In genomic region chr7:27097686-27098492, GRCh38 we compare ENCODE assay signal across 8 cellular contexts. TPM values are rescaled to one million over a fixed set of nuclear protein-coding genes. Genes with fewer than 3 reads are reported as not detected.
DNase-seq lines count a peak whose midpoint lies in the region; TF ChIP-seq lines count a peak whose summit lies in the region.

No MANE protein-coding gene starts in this region.

- H3K36me3 ChIP-seq in ACC112 (ENCODE audit: insufficient read depth, low read length): no peaks in the 10 kb centered on the region
- no peaks in the 10 kb centered on the region for H3K36me3 ChIP-seq in effector memory CD4-positive, alpha-beta T cell (ENCODE audit: control insufficient read depth, insufficient read depth, low read length)

- H3K4me1 ChIP-seq in ACC112 (ENCODE audit: control insufficient read depth, insufficient read depth, low read length, unreplicated experiment): peaks cover 10% of the 10 kb centered on the region
- H3K4me1 ChIP-seq in effector memory CD4-positive, alpha-beta T cell (ENCODE audit: control insufficient read depth, insufficient read depth, low read length, poor library complexity, severe bottlenecking): peaks cover 24% of the 10 kb centered on the region

- no peak for TF ChIP-seq CTCF in coronary artery (IDR thresholded peaks at IDR 0.05)

- H3K4me3 ChIP-seq in ACC112 (ENCODE audit: low read depth, low read length): peak overlapping the region; percentile 81
- peak overlapping the region; percentile 86 for H3K4me3 ChIP-seq in coronary artery
- no peak overlapping the region for H3K4me3 ChIP-seq in effector memory CD4-positive, alpha-beta T cell (ENCODE audit: insufficient read depth, low read depth, low read length, poor library complexity, severe bottlenecking)

- no peak overlapping the region for H3K27ac ChIP-seq in ACC112 (ENCODE audit: low read depth, low read length)
- H3K27ac ChIP-seq in coronary artery: peak overlapping the region in 1 of 2 donors; percentile 40
- no peak overlapping the region for H3K27ac ChIP-seq in effector memory CD4-positive, alpha-beta T cell (ENCODE audit: insufficient read depth, low read length, poor library complexity, severe bottlenecking)

- DNase-seq in M059J (ENCODE audit: low read depth) (peak; percentile 56), coronary artery (ENCODE audit: low spot score) (no peak), myocyte (ENCODE audit: low read depth) (peak; percentile 22), NCI-H2029 (lab: John Stamatoyannopoulos, UW) (no peak), anterior cingulate cortex (lab: John Stamatoyannopoulos, UW) (no peak)
- no peak for DNase-seq in effector memory CD4-positive, alpha-beta T cell
- no peak for DNase-seq in effector CD8-positive, alpha-beta T cell (lab: John Stamatoyannopoulos, UW)

- no peaks in the 10 kb centered on the region for H3K9me3 ChIP-seq in effector memory CD4-positive, alpha-beta T cell (ENCODE audit: control insufficient read depth, low read length)

- no peak overlapping the region for H2AFZ ChIP-seq in ACC112 (ENCODE audit: low read length, unreplicated experiment)

- peaks cover 99% of the 10 kb centered on the region for H3K27me3 ChIP-seq in ACC112 (ENCODE audit: insufficient read depth, low read length)
- peaks cover 16% of the 10 kb centered on the region for H3K27me3 ChIP-seq in effector memory CD4-positive, alpha-beta T cell (replicated peaks; ENCODE audit: control insufficient read depth, insufficient read depth, low read length, poor library complexity, severe bottlenecking)

- no peaks in the 10 kb centered on the region for H3K79me2 ChIP-seq in ACC112 (ENCODE audit: control insufficient read depth, insufficient read depth, low read length, unreplicated experiment)

RNA-seq across cellular contexts. Expression of gene HOXA1, which starts 2.1 kb away (rescaled TPM):
- total RNA-seq in M059J (2014; rRNA removed; shearing (Covaris generic)): 8.2 and 9.1 TPM in 2 replicates
- total RNA-seq in myocyte: 4.5 and 5.5 TPM in 2 replicates
- polyA plus RNA-seq in myocyte (2012): 3.3 TPM

RNA-seq across cellular contexts. Expression of gene HOXA2, which starts 4.6 kb away (rescaled TPM):
- 1.7 and 2.2 TPM in 2 replicates for total RNA-seq in M059J (2014; rRNA removed; shearing (Covaris generic))
- total RNA-seq in myocyte: 0.42 and 0.56 TPM in 2 replicates
- polyA plus RNA-seq in myocyte (2012): 0.40 TPM

RNA-seq across cellular contexts. Expression of gene HOXA4, which starts 32.7 kb away (rescaled TPM):
- 4.9 and 5.8 TPM in 2 replicates for total RNA-seq in M059J (2014; rRNA removed; shearing (Covaris generic))
- total RNA-seq in myocyte: 5.0 and 6.7 TPM in 2 replicates
- 10.5 TPM for polyA plus RNA-seq in myocyte (2012)

RNA-seq across cellular contexts. Expression of gene HOXA5, which starts 45.6 kb away (rescaled TPM):
- 0.69 and 3.0 TPM in 2 replicates for total RNA-seq in M059J (2014; rRNA removed; shearing (Covaris generic))
- 5.7 and 8.8 TPM in 2 replicates for total RNA-seq in myocyte
- polyA plus RNA-seq in myocyte (2012): 4.2 TPM

RNA-seq across cellular contexts. Expression of gene HOXA6, which starts 49.7 kb away (rescaled TPM):
- 3.7 TPM in 1 of 2 replicates, not detected in the other for total RNA-seq in M059J (2014; rRNA removed; shearing (Covaris generic))
- total RNA-seq in myocyte: 0.80 and 1.0 TPM in 2 replicates
- 1.1 TPM for polyA plus RNA-seq in myocyte (2012)

Comparison
In these comparisons a context has a peak if more than half of its experiments do, and no peak if none do; other contexts are left out.
1. DNase-seq: peak in M059J (single experiment) and myocyte (single experiment); none in coronary artery (single experiment), NCI-H2029 (single experiment), effector memory CD4-positive, alpha-beta T cell (0 of 3), anterior cingulate cortex (0 of 58) and effector CD8-positive, alpha-beta T cell (single experiment).